Comparison of ENCODE assay signal across 7 cellular contexts in genomic region chr3:48847053-48847585, GRCh38. TPM values are rescaled to one million over a fixed set of nuclear protein-coding genes. Genes with fewer than 3 reads are reported as not detected.
A peak's percentile ranks its signal among the peaks of the same experiment; 100 is the strongest.
DNase-seq lines count a peak whose midpoint lies in the region; ATAC-seq, FAIRE-seq and TF ChIP-seq lines count a peak whose summit lies in the region.

No MANE protein-coding gene starts in this region.

- peaks cover 0 to 7% of the 10 kb centered on the region in 2 donors for H3K4me1 ChIP-seq in kidney (ENCODE audit: control insufficient read depth in 1 of 2, insufficient read depth in 1 of 2, low read depth in 1 of 2, low read length in 2 of 2)

- peak overlapping the region; percentile 59 for H3K27ac Mint-ChIP-seq in activated CD4-positive, alpha-beta T cell treated with anti-CD3 and anti-CD28 coated beads for 36 hours
- H3K27ac Mint-ChIP-seq in chondrocyte (ENCODE audit: unreplicated experiment), result peak overlapping the region; percentile 89

- H3K4me3 ChIP-seq in kidney (ENCODE audit: low read length in 2 of 2), result peak overlapping the region; percentile 84 to 87

- no peaks in the 10 kb centered on the region for H3K9me3 Mint-ChIP-seq in activated CD4-positive, alpha-beta T cell treated with anti-CD3 and anti-CD28 coated beads for 36 hours (ENCODE audit: low read depth)
- no peaks in the 10 kb centered on the region for H3K9me3 Mint-ChIP-seq in chondrocyte (ENCODE audit: low read depth)

- H3K4me3 Mint-ChIP-seq in activated CD4-positive, alpha-beta T cell treated with anti-CD3 and anti-CD28 coated beads for 36 hours, result peak overlapping the region; percentile 82
- H3K4me3 Mint-ChIP-seq in chondrocyte (ENCODE audit: unreplicated experiment), result peak overlapping the region; percentile 85

- peaks cover 26% of the 10 kb centered on the region for H3K4me1 Mint-ChIP-seq in activated CD4-positive, alpha-beta T cell treated with anti-CD3 and anti-CD28 coated beads for 36 hours
- H3K4me1 Mint-ChIP-seq in chondrocyte (ENCODE audit: low read depth), result peaks cover 29% of the 10 kb centered on the region

- POLR2A ChIA-PET in activated CD4-positive, alpha-beta T cell treated with anti-CD3 and anti-CD28 coated beads for 36 hours (lab: Charles Lee), result interaction anchor here (0.6 to 2.1 kb wide), 3 partner anchors 72 to 84 kb away, joined by 3 to 11 read pairs (median 3); partner anchors contain the start of gene ARIH2

- CTCF ChIA-PET in activated CD4-positive, alpha-beta T cell treated with anti-CD3 and anti-CD28 coated beads for 36 hours (lab: Charles Lee), result interaction anchor here (0.5 to 1.1 kb wide), 3 partner anchors 51 to 167 kb away, joined by 3 read pairs; partner anchors contain the start of gene SLC25A20

- peak overlapping the region; percentile 80 for H3K9ac ChIP-seq in kidney (ENCODE audit: low read length in 2 of 2)

- DNase-seq in NCI-H2196 (lab: John Stamatoyannopoulos, UW; ENCODE audit: unreplicated experiment) (peak; percentile 29), chondrocyte (ENCODE audit: low spot score) (peak; percentile 88), kidney (peak; percentile 92)
- DNase-seq in activated CD4-positive, alpha-beta T cell treated with anti-CD3 and anti-CD28 coated beads for 36 hours, result peak; percentile 75
- peak; percentile 31 to 50 (median 31) for DNase-seq in stimulated activated CD4-positive, alpha-beta T cell treated with anti-CD3 and anti-CD28 coated beads, Interleukin-12 subunit alpha, Interleukin-12 subunit beta, amount 100 ng/mL, for 48 hours (ENCODE audit: low read depth in 2 of 3, low spot score in 1 of 3)

- peak; percentile 44 for ATAC-seq in GM18511 (IDR thresholded peaks at IDR 0.05; ENCODE audit: unreplicated experiment)
- ATAC-seq in HG03025 (IDR thresholded peaks at IDR 0.05; ENCODE audit: low FRiP score, unreplicated experiment), result peak; percentile 31
- peak; percentile 62 for ATAC-seq in activated CD4-positive, alpha-beta T cell treated with anti-CD3 and anti-CD28 coated beads for 36 hours

- H3K36me3 Mint-ChIP-seq in activated CD4-positive, alpha-beta T cell treated with anti-CD3 and anti-CD28 coated beads for 36 hours (ENCODE audit: low read depth), result peaks cover 6% of the 10 kb centered on the region
- H3K36me3 Mint-ChIP-seq in chondrocyte (ENCODE audit: low read depth), result peaks cover 2% of the 10 kb centered on the region

- FAIRE-seq in kidney (lab: Jason Lieb, UNC), result no peak

- H3K27ac ChIP-seq in kidney (ENCODE audit: low read depth in 2 of 2, low read length in 2 of 2), result peak overlapping the region; percentile 94 to 95

- no peaks in the 10 kb centered on the region for H3K36me3 ChIP-seq in kidney (ENCODE audit: control insufficient read depth in 1 of 2, insufficient read depth in 2 of 2, low read length in 2 of 2)

- no peaks in the 10 kb centered on the region for H3K27me3 Mint-ChIP-seq in activated CD4-positive, alpha-beta T cell treated with anti-CD3 and anti-CD28 coated beads for 36 hours
- no peaks in the 10 kb centered on the region for H3K27me3 Mint-ChIP-seq in chondrocyte (ENCODE audit: low read depth)

- TF ChIP-seq CTCF in chondrocyte (IDR thresholded peaks at IDR 0.05), result no peak
- no peak for TF ChIP-seq CTCF in kidney (IDR thresholded peaks at IDR 0.05; ENCODE audit: borderline replicate concordance, extremely low read depth, insufficient read depth)

- intact Hi-C loops in activated CD4-positive, alpha-beta T cell treated with anti-CD3 and anti-CD28 coated beads for 36 hours (cut with DNase I, micrococcal nuclease), result loop anchor here (1.0 to 10.0 kb wide), 13 partner anchors 34 to 1378 kb away; partner anchors contain the start of genes ARIH2 (in 2 of the 2), DAG1 (in 1 of the 2), IMPDH2 (in 1 of the 2) and NCKIPSD (in 1 of the 2)
- intact Hi-C loops in kidney (cut with DNase I), result no loop called here

- no peaks in the 10 kb centered on the region for H3K9me3 ChIP-seq in kidney (ENCODE audit: control insufficient read depth in 1 of 2, low read length in 2 of 2)

RNA-seq across cellular contexts. Expression of gene PRKAR2A, which starts 0.6 kb away (rescaled TPM):
- 10 to 100 TPM; 28.7 to 35.2 TPM for total RNA-seq in activated CD4-positive, alpha-beta T cell treated with anti-CD3 and anti-CD28 coated beads for 36 hours
- total RNA-seq in chondrocyte (66.5 to 75.5 TPM (median 73.3 TPM) in 3 replicates), kidney (49.9 TPM)
- polyA plus RNA-seq in kidney (ENCODE audit: insufficient read depth, low read depth, low replicate concordance), result 10.4 TPM

RNA-seq across cellular contexts. Expression of gene SLC25A20, which starts 51.6 kb away (rescaled TPM):
- 10 to 100 TPM; 15.8 to 18.5 TPM for total RNA-seq in activated CD4-positive, alpha-beta T cell treated with anti-CD3 and anti-CD28 coated beads for 36 hours
- total RNA-seq in chondrocyte (21.7 to 28.1 TPM (median 23.7 TPM) in 3 replicates), kidney (9.9 TPM)
- polyA plus RNA-seq in kidney (ENCODE audit: insufficient read depth, low read depth, low replicate concordance), result 59.2 TPM

Comparison
In these comparisons a context has a peak if more than half of its experiments do, and no peak if none do; other contexts are left out.
1. Peak in every context shown above with its lines: DNase-seq, ATAC-seq, H3K4me3 ChIP-seq and H3K27ac ChIP-seq.
2. DNase-seq: peak in every context shown above with its lines; median percentile 92 in kidney; 88 in chondrocyte; 75 in activated CD4-positive, alpha-beta T cell treated with anti-CD3 and anti-CD28 coated beads for 36 hours; 31 in stimulated activated CD4-positive, alpha-beta T cell treated with anti-CD3 and anti-CD28 coated beads, Interleukin-12 subunit alpha, Interleukin-12 subunit beta, amount 100 ng/mL, for 48 hours; 29 in NCI-H2196.